ENCODE assay signal across 1 cellular context in the genomic region with DNA sequence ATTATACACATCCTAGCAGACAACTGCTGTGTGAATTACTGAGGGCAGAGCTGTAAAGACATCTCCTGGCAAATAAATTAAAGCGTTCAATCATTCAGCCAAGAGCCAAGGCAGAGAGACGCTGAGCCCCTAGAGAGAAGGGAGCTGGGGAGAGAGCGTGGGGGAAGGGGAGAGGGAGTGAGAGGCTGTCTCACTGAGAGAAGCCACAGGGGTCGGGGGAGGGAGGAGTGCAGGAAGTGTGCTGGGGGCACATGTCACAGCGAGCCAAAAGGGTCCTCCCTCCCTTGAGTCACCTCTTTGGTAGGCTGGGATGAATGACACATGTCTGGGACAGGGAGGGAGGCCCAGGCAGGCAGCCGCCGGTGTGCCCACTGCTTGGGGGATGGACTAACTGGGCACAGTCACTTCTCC.
TF ChIP-seq lines count a peak whose summit lies in the region.

No MANE protein-coding gene starts in this region.

TF ChIP-seq in GM23338, 12 proteins besides CTCF, POLR2A, EP300 and RAD21 (continued from another document):
- TF ChIP-seq, protein P1, sequence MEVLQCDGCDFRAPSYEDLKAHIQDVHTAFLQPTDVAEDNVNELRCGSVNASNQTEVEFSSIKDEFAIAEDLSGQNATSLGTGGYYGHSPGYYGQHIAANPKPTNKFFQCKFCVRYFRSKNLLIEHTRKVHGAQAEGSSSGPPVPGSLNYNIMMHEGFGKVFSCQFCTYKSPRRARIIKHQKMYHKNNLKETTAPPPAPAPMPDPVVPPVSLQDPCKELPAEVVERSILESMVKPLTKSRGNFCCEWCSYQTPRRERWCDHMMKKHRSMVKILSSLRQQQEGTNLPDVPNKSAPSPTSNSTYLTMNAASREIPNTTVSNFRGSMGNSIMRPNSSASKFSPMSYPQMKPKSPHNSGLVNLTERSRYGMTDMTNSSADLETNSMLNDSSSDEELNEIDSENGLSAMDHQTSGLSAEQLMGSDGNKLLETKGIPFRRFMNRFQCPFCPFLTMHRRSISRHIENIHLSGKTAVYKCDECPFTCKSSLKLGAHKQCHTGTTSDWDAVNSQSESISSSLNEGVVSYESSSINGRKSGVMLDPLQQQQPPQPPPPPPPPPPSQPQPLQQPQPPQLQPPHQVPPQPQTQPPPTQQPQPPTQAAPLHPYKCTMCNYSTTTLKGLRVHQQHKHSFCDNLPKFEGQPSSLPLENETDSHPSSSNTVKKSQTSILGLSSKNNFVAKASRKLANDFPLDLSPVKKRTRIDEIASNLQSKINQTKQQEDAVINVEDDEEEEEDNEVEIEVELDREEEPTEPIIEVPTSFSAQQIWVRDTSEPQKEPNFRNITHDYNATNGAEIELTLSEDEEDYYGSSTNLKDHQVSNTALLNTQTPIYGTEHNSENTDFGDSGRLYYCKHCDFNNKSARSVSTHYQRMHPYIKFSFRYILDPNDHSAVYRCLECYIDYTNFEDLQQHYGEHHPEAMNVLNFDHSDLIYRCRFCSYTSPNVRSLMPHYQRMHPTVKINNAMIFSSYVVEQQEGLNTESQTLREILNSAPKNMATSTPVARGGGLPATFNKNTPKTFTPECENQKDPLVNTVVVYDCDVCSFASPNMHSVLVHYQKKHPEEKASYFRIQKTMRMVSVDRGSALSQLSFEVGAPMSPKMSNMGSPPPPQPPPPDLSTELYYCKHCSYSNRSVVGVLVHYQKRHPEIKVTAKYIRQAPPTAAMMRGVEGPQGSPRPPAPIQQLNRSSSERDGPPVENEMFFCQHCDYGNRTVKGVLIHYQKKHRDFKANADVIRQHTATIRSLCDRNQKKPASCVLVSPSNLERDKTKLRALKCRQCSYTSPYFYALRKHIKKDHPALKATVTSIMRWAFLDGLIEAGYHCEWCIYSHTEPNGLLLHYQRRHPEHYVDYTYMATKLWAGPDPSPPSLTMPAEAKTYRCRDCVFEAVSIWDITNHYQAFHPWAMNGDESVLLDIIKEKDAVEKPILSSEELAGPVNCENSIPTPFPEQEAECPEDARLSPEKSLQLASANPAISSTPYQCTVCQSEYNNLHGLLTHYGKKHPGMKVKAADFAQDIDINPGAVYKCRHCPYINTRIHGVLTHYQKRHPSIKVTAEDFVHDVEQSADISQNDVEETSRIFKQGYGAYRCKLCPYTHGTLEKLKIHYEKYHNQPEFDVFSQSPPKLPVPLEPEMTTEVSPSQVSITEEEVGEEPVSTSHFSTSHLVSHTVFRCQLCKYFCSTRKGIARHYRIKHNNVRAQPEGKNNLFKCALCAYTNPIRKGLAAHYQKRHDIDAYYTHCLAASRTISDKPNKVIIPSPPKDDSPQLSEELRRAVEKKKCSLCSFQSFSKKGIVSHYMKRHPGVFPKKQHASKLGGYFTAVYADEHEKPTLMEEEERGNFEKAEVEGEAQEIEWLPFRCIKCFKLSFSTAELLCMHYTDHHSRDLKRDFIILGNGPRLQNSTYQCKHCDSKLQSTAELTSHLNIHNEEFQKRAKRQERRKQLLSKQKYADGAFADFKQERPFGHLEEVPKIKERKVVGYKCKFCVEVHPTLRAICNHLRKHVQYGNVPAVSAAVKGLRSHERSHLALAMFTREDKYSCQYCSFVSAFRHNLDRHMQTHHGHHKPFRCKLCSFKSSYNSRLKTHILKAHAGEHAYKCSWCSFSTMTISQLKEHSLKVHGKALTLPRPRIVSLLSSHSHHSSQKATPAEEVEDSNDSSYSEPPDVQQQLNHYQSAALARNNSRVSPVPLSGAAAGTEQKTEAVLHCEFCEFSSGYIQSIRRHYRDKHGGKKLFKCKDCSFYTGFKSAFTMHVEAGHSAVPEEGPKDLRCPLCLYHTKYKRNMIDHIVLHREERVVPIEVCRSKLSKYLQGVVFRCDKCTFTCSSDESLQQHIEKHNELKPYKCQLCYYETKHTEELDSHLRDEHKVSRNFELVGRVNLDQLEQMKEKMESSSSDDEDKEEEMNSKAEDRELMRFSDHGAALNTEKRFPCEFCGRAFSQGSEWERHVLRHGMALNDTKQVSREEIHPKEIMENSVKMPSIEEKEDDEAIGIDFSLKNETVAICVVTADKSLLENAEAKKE (CRISPR knock-in tag; IDR thresholded peaks at IDR 0.05) = no peak
- no peak for TF ChIP-seq CREB1 (CRISPR knock-in tag; IDR thresholded peaks at IDR 0.05; ENCODE audit: low read depth)
